ENCODE assay signal across 11 cellular contexts in genomic region chr5:41415242-41415641, GRCh38.
"Had no signal": no experiment of that assay in that cellular context is flagged by ENCODE, and none has a peak within 500 bp of the region (broad histone marks: within the 10 kb centered on the region; RNA-seq: fewer than 3 reads in every experiment).

No MANE protein-coding gene starts in this region.

- DNase-seq: activated CD4-positive, alpha-beta T cell treated with anti-CD3 and anti-CD28 coated beads, Interleukin-2, amount 50 U/mL, for 4 hours; activated CD4-positive, CD25-positive, alpha-beta regulatory T cell treated with anti-CD3 and anti-CD28 coated beads, Interleukin-2, amount 50 U/mL, for 72 hours; activated gamma-delta T cell treated with Interleukin-2 at 50 U/mL for 16 hours; activated naive CD8-positive, alpha-beta T cell treated with anti-CD3 and anti-CD28 coated beads for 36 hours; activated T-cell treated with anti-CD3 and anti-CD28 coated beads, Interleukin-2, amount 50 U/mL, for 72 hours; esophagus squamous epithelium; right lobe of liver; stimulated activated CD4-positive, alpha-beta T cell treated with anti-CD3 and anti-CD28 coated beads, Interleukin-12 subunit alpha, Interleukin-12 subunit beta, amount 100 ng/mL, for 4 hours; stimulated activated CD4-positive, alpha-beta T cell treated with anti-CD3 and anti-CD28 coated beads, Interleukin-4, amount 100 ng/mL, for 1 hour; testis had no signal

- H3K27me3 ChIP-seq: dorsolateral prefrontal cortex, esophagus squamous epithelium, testis had no signal

- H3K27ac ChIP-seq: dorsolateral prefrontal cortex, esophagus squamous epithelium, right lobe of liver had no signal

- ATAC-seq: activated T-cell treated with anti-CD3 and anti-CD28 coated beads, Interleukin-2, amount 50 U/mL, for 72 hours had no signal

- H3K4me3 ChIP-seq: dorsolateral prefrontal cortex, esophagus squamous epithelium, right lobe of liver, testis had no signal

- H3K4me1 ChIP-seq: esophagus squamous epithelium, right lobe of liver had no signal

- H3K36me3 ChIP-seq: esophagus squamous epithelium, right lobe of liver had no signal

- H3K9me3 ChIP-seq: esophagus squamous epithelium, right lobe of liver, testis had no signal
